ENCODE assay signal across 19 cellular contexts in the genomic region with DNA sequence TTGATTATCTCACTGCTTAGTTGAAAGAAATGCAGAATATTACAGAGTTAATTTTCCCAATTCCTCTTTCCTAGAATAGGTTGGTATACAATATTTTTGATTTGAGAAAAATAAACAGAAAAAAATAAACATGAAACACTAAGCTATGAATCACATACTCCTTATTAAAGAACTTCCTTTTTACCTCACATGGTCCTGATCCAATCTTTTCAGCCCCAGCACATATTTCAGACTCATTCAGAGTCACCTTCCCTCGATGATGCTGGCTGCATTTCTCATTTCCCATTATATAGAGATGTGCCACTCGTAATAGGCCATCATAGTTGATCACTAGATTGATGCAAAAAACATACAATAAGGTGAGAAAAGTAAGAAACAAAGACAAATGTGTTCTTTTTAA.
"Had no signal": no experiment of that assay in that cellular context is flagged by ENCODE, and none has a peak within 500 bp of the region (broad histone marks: within the 10 kb centered on the region; RNA-seq: fewer than 3 reads in every experiment).

No MANE protein-coding gene starts in this region.

- H3K27me3 ChIP-seq: left lung, neutrophil, right atrium auricular region, tibial nerve had no signal

- DNase-seq: activated CD4-positive, alpha-beta T cell treated with anti-CD3 and anti-CD28 coated beads for 4 hours; activated CD4-positive, alpha-beta T cell treated with anti-CD3 and anti-CD28 coated beads, Interleukin-2, amount 50 U/mL, for 4 hours; activated gamma-delta T cell; activated naive CD4-positive, alpha-beta T cell treated with anti-CD3 and anti-CD28 coated beads, Interleukin-2, amount 10 ng/mL, durations not matched to agents 7 days and 5 days; activated naive CD8-positive, alpha-beta T cell treated with anti-CD3 and anti-CD28 coated beads, Interleukin-2, amount 10 ng/mL, durations not matched to agents 7 days and 5 days; amniotic stem cell; central memory CD4-positive, alpha-beta T cell; effector CD8-positive, alpha-beta T cell; left lung; stimulated activated CD4-positive, alpha-beta T cell treated with anti-CD3 and anti-CD28 coated beads, Interleukin-15, amount 100 ng/mL, for 24 hours; stimulated activated CD4-positive, alpha-beta T cell treated with anti-CD3 and anti-CD28 coated beads, Interleukin-2, amount 100 ng/mL, for 24 hours; stimulated activated naive CD4-positive, alpha-beta T cell treated with Interleukin-2 at 50 U/mL for 16 hours; T-helper 1 cell had no signal

- H3K9me3 ChIP-seq: left lung, neutrophil, right atrium auricular region, tibial nerve had no signal

- H3K27ac ChIP-seq: left lung, neutrophil, right atrium auricular region had no signal

- H3K36me3 ChIP-seq: tibial nerve had no signal

- FAIRE-seq: endometrium, frontal cortex, islet of Langerhans had no signal

- ATAC-seq: left lung had no signal

- H3K4me1 ChIP-seq: left lung, right atrium auricular region had no signal

- H3K4me3 ChIP-seq: left lung, right atrium auricular region, tibial nerve had no signal
